In genomic region chr6:44452725-44453124, GRCh38 we compare ENCODE assay signal across 1 cellular context.
TF ChIP-seq lines count a peak whose summit lies in the region.

No MANE protein-coding gene starts in this region.

TF ChIP-seq in IMR-90, 13 proteins besides CTCF, POLR2A, EP300 and RAD21 (continued from another document):
- TF ChIP-seq USF2 (IDR thresholded peaks at IDR 0.05; ENCODE audit: low read depth, low read length) (no peak), BHLHE40 (IDR thresholded peaks at IDR 0.05; ENCODE audit: low read depth, low read length) (no peak), MXI1 (IDR thresholded peaks at IDR 0.05; ENCODE audit: borderline replicate concordance, low read depth, low read length) (no peak), CHD1 (IDR thresholded peaks at IDR 0.05; ENCODE audit: low read depth, low read length) (no peak), MAFK (IDR thresholded peaks at IDR 0.05; ENCODE audit: low read depth, low read length) (no peak), FOS (IDR thresholded peaks at IDR 0.05; ENCODE audit: low read depth, low read length) (peak; percentile 39; the same call in 1 of the 2 replicates)
